ENCODE assay signal across 1 cellular context in the genomic region with DNA sequence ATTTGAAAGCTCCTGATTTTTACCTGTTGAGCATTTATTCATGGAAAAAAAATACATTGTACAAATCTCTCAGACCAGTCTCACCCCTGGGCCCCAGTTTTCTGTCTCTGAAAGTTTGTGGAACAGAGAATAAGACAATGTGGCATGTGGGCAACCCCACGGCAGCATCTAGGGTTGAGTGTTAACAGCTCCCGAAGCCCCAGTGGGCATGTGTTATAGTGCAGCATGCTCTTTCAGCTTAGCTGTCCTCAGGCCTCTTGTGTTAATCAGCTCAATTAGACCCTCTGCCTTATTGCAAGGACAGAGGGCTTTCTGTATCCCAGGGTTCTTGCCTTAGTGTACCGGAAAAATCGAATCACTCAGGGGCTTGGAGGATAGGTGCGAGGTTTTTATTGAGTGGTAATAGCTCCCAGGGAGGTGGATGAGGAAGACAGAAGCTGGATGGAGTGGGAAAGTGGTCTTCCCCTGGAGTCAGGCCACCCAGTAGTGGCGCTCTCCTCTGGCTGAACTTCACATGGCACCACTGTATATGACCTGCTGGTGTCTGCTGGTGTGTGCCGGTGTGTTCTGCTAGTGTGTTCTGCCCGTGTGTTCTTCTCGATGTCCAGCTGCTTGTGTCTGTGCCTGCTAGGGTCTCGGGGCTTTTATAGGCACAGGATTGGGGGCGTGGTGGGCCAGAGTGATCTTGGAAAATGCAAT.
TF ChIP-seq lines count a peak whose summit lies in the region.

No MANE protein-coding gene starts in this region.

TF ChIP-seq in GM23338, 12 proteins besides CTCF, POLR2A, EP300 and RAD21 (continued from another document):
- no peak for TF ChIP-seq ZNF462 (CRISPR knock-in tag; IDR thresholded peaks at IDR 0.05)
